11 cellular contexts compared by ENCODE assay signal in genomic region chr7:139875821-139876241, GRCh38. TPM values are rescaled to one million over a fixed set of nuclear protein-coding genes. Genes with fewer than 3 reads are reported as not detected.
DNase-seq lines count a peak whose midpoint lies in the region; ATAC-seq, FAIRE-seq and TF ChIP-seq lines count a peak whose summit lies in the region.
"Had no signal": no experiment of that assay in that cellular context is flagged by ENCODE, and none has a peak within 500 bp of the region (broad histone marks: within the 10 kb centered on the region; RNA-seq: fewer than 3 reads in every experiment).

No MANE protein-coding gene starts in this region.

- no peak overlapping the region for H3K27ac Mint-ChIP-seq in activated T-helper 2 cell treated with anti-CD3 and anti-CD28 coated beads, Interferon-gamma antibody, Interleukin-2, Interleukin-4, amounts not matched to agents 10 μg/mL and 5 μg/mL and 100 μg/mL, durations not matched to agents 14 hours and 24 hours and 36 hours
- H3K27ac Mint-ChIP-seq: activated CD4-positive, alpha-beta T cell treated with anti-CD3 and anti-CD28 coated beads, Interleukin-2, amount 10 ng/mL, durations not matched to agents 7 days and 5 days had no signal

- DNase-seq in GM12891 (ENCODE audit: insufficient read length, low spot score) (no peak), NOMO-1 treated with DMSO at 0.1 percent for 48 hours (lab: John Stamatoyannopoulos, UW; ENCODE audit: unreplicated experiment) (peak; percentile 62), HTR-8/SVneo (ENCODE audit: insufficient read length, low spot score) (no peak), midbrain (lab: John Stamatoyannopoulos, UW) (no peak), DMS 273 (lab: John Stamatoyannopoulos, UW; ENCODE audit: unreplicated experiment) (no peak)
- no peak for DNase-seq in activated T-helper 2 cell treated with anti-CD3 and anti-CD28 coated beads, Interferon-gamma antibody, Interleukin-2, Interleukin-4, amounts not matched to agents 10 μg/mL and 5 μg/mL and 100 μg/mL, durations not matched to agents 14 hours and 24 hours and 36 hours (ENCODE audit: low spot score)
- DNase-seq: activated CD4-positive, alpha-beta T cell treated with anti-CD3 and anti-CD28 coated beads, Interleukin-2, amount 10 ng/mL, durations not matched to agents 7 days and 5 days had no signal

- no peak overlapping the region for H3K4me3 Mint-ChIP-seq in activated T-helper 2 cell treated with anti-CD3 and anti-CD28 coated beads, Interferon-gamma antibody, Interleukin-2, Interleukin-4, amounts not matched to agents 10 μg/mL and 5 μg/mL and 100 μg/mL, durations not matched to agents 14 hours and 24 hours and 36 hours (ENCODE audit: low read depth)
- H3K4me3 Mint-ChIP-seq: activated CD4-positive, alpha-beta T cell treated with anti-CD3 and anti-CD28 coated beads, Interleukin-2, amount 10 ng/mL, durations not matched to agents 7 days and 5 days; IgD-negative memory B cell had no signal

- peaks cover 0 to 9% (median 3%) of the 10 kb centered on the region in 4 donors for H3K4me1 ChIP-seq in liver (ENCODE audit: control insufficient read depth in 4 of 4, insufficient read depth in 4 of 4, low read length in 3 of 4)

- no peak for TF ChIP-seq POLR2A in GM12891 (IDR thresholded peaks at IDR 0.05; ENCODE audit: low read depth, low read length)

- peak overlapping the region in 2 of 3 donors; percentile 6 to 22 for H3K4me3 ChIP-seq in liver (ENCODE audit: low read depth in 1 of 3, low read length in 3 of 3)

- 30% methylated on average over 7 of the region's 7 CpGs for WGBS in liver

- peak overlapping the region; percentile 44 to 46 for H3K27ac ChIP-seq in liver (ENCODE audit: low read depth in 1 of 2, low read length in 2 of 2)
- H3K27ac ChIP-seq: C4-2B had no signal

- peak; percentile 89 for FAIRE-seq in GM12891 (lab: Jason Lieb, UNC)
- no peak for FAIRE-seq in HTR-8/SVneo (lab: Jason Lieb, UNC)

- H3K27me3 ChIP-seq in liver (ENCODE audit: control insufficient read depth in 4 of 4, insufficient read depth in 4 of 4, low read length in 3 of 4): no peaks in the 10 kb centered on the region

- H3K36me3 ChIP-seq in liver (ENCODE audit: control insufficient read depth in 4 of 4, insufficient read depth in 3 of 4, low read depth in 1 of 4, low read length in 3 of 4): no peaks in the 10 kb centered on the region

- no peaks in the 10 kb centered on the region for H3K36me3 Mint-ChIP-seq in activated T-helper 2 cell treated with anti-CD3 and anti-CD28 coated beads, Interferon-gamma antibody, Interleukin-2, Interleukin-4, amounts not matched to agents 10 μg/mL and 5 μg/mL and 100 μg/mL, durations not matched to agents 14 hours and 24 hours and 36 hours (ENCODE audit: low read depth)

- H3K27me3 Mint-ChIP-seq in activated T-helper 2 cell treated with anti-CD3 and anti-CD28 coated beads, Interferon-gamma antibody, Interleukin-2, Interleukin-4, amounts not matched to agents 10 μg/mL and 5 μg/mL and 100 μg/mL, durations not matched to agents 14 hours and 24 hours and 36 hours (ENCODE audit: low read depth): peaks cover 2% of the 10 kb centered on the region
- H3K27me3 Mint-ChIP-seq: activated CD4-positive, alpha-beta T cell treated with anti-CD3 and anti-CD28 coated beads, Interleukin-2, amount 10 ng/mL, durations not matched to agents 7 days and 5 days; IgD-negative memory B cell had no signal

- H3K9me3 Mint-ChIP-seq in activated T-helper 2 cell treated with anti-CD3 and anti-CD28 coated beads, Interferon-gamma antibody, Interleukin-2, Interleukin-4, amounts not matched to agents 10 μg/mL and 5 μg/mL and 100 μg/mL, durations not matched to agents 14 hours and 24 hours and 36 hours: no peaks in the 10 kb centered on the region
- H3K9me3 Mint-ChIP-seq: IgD-negative memory B cell had no signal

- no peak for TF ChIP-seq CTCF in liver (IDR thresholded peaks at IDR 0.05; ENCODE audit: low read depth, low read length, missing input control)

- peak; percentile 23 to 49 for TF ChIP-seq RAD21 in liver (IDR thresholded peaks at IDR 0.05)

- no peaks in the 10 kb centered on the region for H3K9me3 ChIP-seq in liver (ENCODE audit: control insufficient read depth in 4 of 4, low read length in 3 of 4)

- peaks cover 3% of the 10 kb centered on the region for H3K4me1 Mint-ChIP-seq in activated T-helper 2 cell treated with anti-CD3 and anti-CD28 coated beads, Interferon-gamma antibody, Interleukin-2, Interleukin-4, amounts not matched to agents 10 μg/mL and 5 μg/mL and 100 μg/mL, durations not matched to agents 14 hours and 24 hours and 36 hours (ENCODE audit: low read depth)
- H3K4me1 Mint-ChIP-seq: activated CD4-positive, alpha-beta T cell treated with anti-CD3 and anti-CD28 coated beads, Interleukin-2, amount 10 ng/mL, durations not matched to agents 7 days and 5 days had no signal

- no peak overlapping the region for H3K9ac ChIP-seq in liver (ENCODE audit: low read depth in 1 of 2, low read length in 2 of 2)

- intact Hi-C loops in activated T-helper 2 cell treated with anti-CD3 and anti-CD28 coated beads, Interferon-gamma antibody, Interleukin-2, Interleukin-4, amounts not matched to agents 10 μg/mL and 5 μg/mL and 100 μg/mL, durations not matched to agents 14 hours and 24 hours and 36 hours (cut with micrococcal nuclease): no loop called here

- peak; percentile 64 for ATAC-seq in HG02759 (IDR thresholded peaks at IDR 0.05; ENCODE audit: unreplicated experiment)

TF ChIP-seq in GM12891, 5 proteins besides CTCF, POLR2A, EP300 and RAD21:
- TF ChIP-seq POU2F2 (IDR thresholded peaks at IDR 0.05; ENCODE audit: low read depth, low read length) (no peak), SPI1 (IDR thresholded peaks at IDR 0.05; ENCODE audit: low read depth, low read length) (no peak), POLR2AphosphoS5 (IDR thresholded peaks at IDR 0.05; ENCODE audit: low read depth, low read length) (no peak), PAX5 (IDR thresholded peaks at IDR 0.05; ENCODE audit: insufficient read depth, low read length, severe bottlenecking) (no peak), TAF1 (IDR thresholded peaks at IDR 0.05; ENCODE audit: low read depth, low read length) (no peak)

TF ChIP-seq in liver, 16 proteins besides CTCF, POLR2A, EP300 and RAD21:
- TF ChIP-seq RXRA (IDR thresholded peaks at IDR 0.05) (peak; percentile 68 to 72), GABPA (IDR thresholded peaks at IDR 0.05 in 1 of 2, conservative IDR thresholded peaks at IDR 0.05 in 1 of 2) (peak in 1 of 2 donors; percentile 41), HNF4G (IDR thresholded peaks at IDR 0.05) (no peak), FOXA1 (IDR thresholded peaks at IDR 0.05) (no peak), SP1 (IDR thresholded peaks at IDR 0.05) (peak; percentile 74), TAF1 (conservative IDR thresholded peaks at IDR 0.05) (no peak), YY1 (IDR thresholded peaks at IDR 0.05) (no peak), NR2F2 (IDR thresholded peaks at IDR 0.05) (peak; percentile 94), REST (IDR thresholded peaks at IDR 0.05) (no peak), HNF4A (conservative IDR thresholded peaks at IDR 0.05) (peak; percentile 28 to 46)
- TF ChIP-seq, protein P1, sequence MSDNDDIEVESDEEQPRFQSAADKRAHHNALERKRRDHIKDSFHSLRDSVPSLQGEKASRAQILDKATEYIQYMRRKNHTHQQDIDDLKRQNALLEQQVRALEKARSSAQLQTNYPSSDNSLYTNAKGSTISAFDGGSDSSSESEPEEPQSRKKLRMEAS (IDR thresholded peaks at IDR 0.05): peak; percentile 53

RNA-seq across cellular contexts. Expression of gene TBXAS1, which starts 46.8 kb away (rescaled TPM):
- polyA plus RNA-seq in GM12891 (2012; ENCODE audit: low read depth, missing spikeins): 16.5 TPM
- 10 to 100 TPM; 15.4 to 22.4 TPM for total RNA-seq in liver
- polyA plus RNA-seq in liver: 1 to 10 TPM; 4.1 to 9.0 TPM
- total RNA-seq in activated T-helper 2 cell treated with anti-CD3 and anti-CD28 coated beads, Interferon-gamma antibody, Interleukin-2, Interleukin-4, amounts not matched to agents 10 μg/mL and 5 μg/mL and 100 μg/mL, durations not matched to agents 14 hours and 24 hours and 36 hours: 1.7 and 2.0 TPM in 2 replicates
